Comparison of ENCODE assay signal across 8 cellular contexts in the genomic region with DNA sequence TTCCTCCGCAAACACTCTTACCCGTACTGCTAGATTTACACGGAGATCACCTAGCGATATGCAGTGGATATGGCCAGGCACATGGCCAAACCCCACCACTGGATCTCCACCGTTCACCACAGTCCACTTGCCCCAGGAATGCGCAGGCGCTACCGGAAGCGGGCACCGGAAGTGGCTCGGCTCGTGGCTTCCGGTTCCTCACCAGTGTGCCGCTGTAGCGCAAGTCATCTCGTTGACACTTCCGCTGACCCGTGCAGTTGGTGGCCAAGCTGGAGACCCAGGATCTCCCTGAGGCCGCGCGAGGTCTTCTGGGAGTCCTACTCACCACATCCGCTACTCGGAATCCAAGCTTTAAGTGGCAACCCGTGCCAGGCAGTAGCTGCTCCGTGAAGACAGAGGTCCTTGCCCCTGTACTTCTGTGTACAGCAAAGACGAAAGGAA. TPM values are rescaled to one million over a fixed set of nuclear protein-coding genes. Genes with fewer than 3 reads are reported as not detected.
DNase-seq lines count a peak whose midpoint lies in the region; ATAC-seq and TF ChIP-seq lines count a peak whose summit lies in the region.

No MANE protein-coding gene starts in this region.

- TF ChIP-seq CTCF in H9 (conservative IDR thresholded peaks at IDR 0.05): no peak
- TF ChIP-seq CTCF in endodermal cell (conservative IDR thresholded peaks at IDR 0.05): no peak

- no peak overlapping the region for H2BK20ac ChIP-seq in H9 (ENCODE audit: low read depth, low read length, poor library complexity, severe bottlenecking)

- no peak overlapping the region for H2AK5ac ChIP-seq in H9 (ENCODE audit: insufficient read length, low read length)

- H3K9ac ChIP-seq in H9 (ENCODE audit: extremely low read depth, insufficient read length, low read length): no peak overlapping the region
- H3K9ac ChIP-seq in endodermal cell (ENCODE audit: extremely low read depth, low read length, poor library complexity, severe bottlenecking): no peak overlapping the region

- ATAC-seq in GM19324 (IDR thresholded peaks at IDR 0.05; ENCODE audit: low FRiP score, unreplicated experiment): no peak

- no peak overlapping the region for H3K14ac ChIP-seq in H9 (ENCODE audit: insufficient read depth, low read length)

- no CpG with 5 or more reads among the region's 26 CpGs for WGBS in H9 (ENCODE audit: extremely low coverage, insufficient read length, low lambda C conversion rate)
- 96 to 97% methylated on average over 19 to 26 of the region's 26 CpGs for WGBS in endodermal cell (ENCODE audit: insufficient coverage in 1 of 2, insufficient read length in 1 of 2), 2 experiments

- H3K4me1 ChIP-seq in H9 (ENCODE audit: insufficient read depth, low read length) (no peaks in the 10 kb centered on the region), endodermal cell (ENCODE audit: control insufficient read depth, insufficient read depth, low read length) (no peaks in the 10 kb centered on the region)

- no peak overlapping the region for H3K4me3 ChIP-seq in endodermal cell (ENCODE audit: low read length)

- no peak overlapping the region for H3K4ac ChIP-seq in H9 (ENCODE audit: low read depth, low read length)

- H3K79me1 ChIP-seq in H9 (ENCODE audit: insufficient read depth, low read depth, low read length, poor library complexity, severe bottlenecking): no peaks in the 10 kb centered on the region

- H3K4me3 Mint-ChIP-seq in H9 (no peak overlapping the region; a peak in 1 of 5 replicates), endodermal cell (no peak overlapping the region)

- no peak overlapping the region for H3K4me2 ChIP-seq in H9 (ENCODE audit: insufficient read depth, insufficient read length, low read length)

- no peaks in the 10 kb centered on the region for H4K20me1 ChIP-seq in H9 (ENCODE audit: control insufficient read depth, insufficient read depth, insufficient read length)

- H3K36me3 Mint-ChIP-seq in H9 (ENCODE audit: insufficient read depth in 1 of 3, low read depth in 3 of 3) (peaks cover 0 to 4% (median 3%) of the 10 kb centered on the region in 3 experiments; a peak in 4 of 7 replicates), endodermal cell (ENCODE audit: low read depth) (no peaks in the 10 kb centered on the region)

- H3K9me3 ChIP-seq in H9 (ENCODE audit: control insufficient read depth, low read depth, low read length) (no peaks in the 10 kb centered on the region), endodermal cell (ENCODE audit: control insufficient read depth, low read length) (no peaks in the 10 kb centered on the region)

- H4K91ac ChIP-seq in H9 (ENCODE audit: insufficient read length, low read depth, low read length): no peak overlapping the region

- no peak overlapping the region for H3K18ac ChIP-seq in H9 (ENCODE audit: insufficient read length, low read depth, low read length)

- H3K79me2 ChIP-seq in H9 (ENCODE audit: insufficient read depth, low read length): no peaks in the 10 kb centered on the region

- peak; percentile 19 for DNase-seq in GM19240 (ENCODE audit: insufficient read length, low spot score)
- peak; percentile 3 to 25 for DNase-seq in activated CD8-positive, alpha-beta memory T cell treated with anti-CD3 and anti-CD28 coated beads for 4 hours (ENCODE audit: low read depth in 2 of 2)
- DNase-seq in fibroblast of peridontal ligament (ENCODE audit: extremely low read depth): peak; percentile 27
- peak; percentile 5 to 62 (median 46) for DNase-seq in stimulated activated CD4-positive, alpha-beta T cell treated with anti-CD3 and anti-CD28 coated beads, Interleukin-1b, Interleukin-23, amount 100 ng/mL, for 24 hours (ENCODE audit: low read depth in 4 of 4, low spot score in 1 of 4)
- no peak for DNase-seq in epidermal melanocyte (ENCODE audit: insufficient read length, low spot score)
- no peak for DNase-seq in H9
- DNase-seq in endodermal cell: no peak

- no peaks in the 10 kb centered on the region for H3K27me3 ChIP-seq in H9 (ENCODE audit: insufficient read depth, low read length)
- H3K27me3 ChIP-seq in endodermal cell (ENCODE audit: control insufficient read depth, insufficient read depth, low read length, poor library complexity, severe bottlenecking): no peaks in the 10 kb centered on the region

- H2BK120ac ChIP-seq in H9 (ENCODE audit: low read depth, low read length, poor library complexity, severe bottlenecking): no peak overlapping the region

- H3K27ac Mint-ChIP-seq in H9 (no peak overlapping the region), endodermal cell (no peak overlapping the region)

- H2BK12ac ChIP-seq in H9 (ENCODE audit: insufficient read length, low read depth, low read length): no peak overlapping the region

- H3K27me3 Mint-ChIP-seq in H9 (ENCODE audit: low read depth) (no peaks in the 10 kb centered on the region; the same call in 1 of the 2 replicates), endodermal cell (ENCODE audit: insufficient read depth) (peaks cover 7% of the 10 kb centered on the region)

- no peak overlapping the region for H2BK5ac ChIP-seq in H9 (ENCODE audit: insufficient read length, low read length)

- no peak overlapping the region for H3T11ph ChIP-seq in H9 (ENCODE audit: low read length)

- H3K56ac ChIP-seq in H9 (ENCODE audit: insufficient read length, low read depth, low read length): no peak overlapping the region

- H3K4me1 Mint-ChIP-seq in H9: no peaks in the 10 kb centered on the region
- H3K4me1 Mint-ChIP-seq in endodermal cell: no peaks in the 10 kb centered on the region

- no peak overlapping the region for H4K8ac ChIP-seq in H9 (replicated peaks; ENCODE audit: insufficient read length, low read depth, low read length)

- H3K27ac ChIP-seq in H9 (ENCODE audit: insufficient read length, low read depth, low read length) (no peak overlapping the region), endodermal cell (ENCODE audit: low read depth, low read length) (no peak overlapping the region)

- no peak overlapping the region for H2AFZ ChIP-seq in H9 (ENCODE audit: low read length)

- H3K23me2 ChIP-seq in H9 (ENCODE audit: insufficient read length, low read depth, low read length, poor library complexity, severe bottlenecking): peaks cover 2% of the 10 kb centered on the region

- H3K23ac ChIP-seq in H9 (ENCODE audit: insufficient read length, low read depth, low read length): no peak overlapping the region

- H3K9me3 Mint-ChIP-seq in H9 (peaks cover 0 to 6% of the 10 kb centered on the region in 2 experiments; a peak in 3 of 5 replicates), endodermal cell (no peaks in the 10 kb centered on the region)

- H4K5ac ChIP-seq in H9 (ENCODE audit: insufficient read length, low read depth, low read length): no peak overlapping the region

- peaks cover 8% of the 10 kb centered on the region for H3K36me3 ChIP-seq in endodermal cell (ENCODE audit: control insufficient read depth, insufficient read depth, low read length)

- no peak overlapping the region for H2BK15ac ChIP-seq in H9 (ENCODE audit: low read depth, low read length)

RNA-seq across cellular contexts. Expression of a gene that starts 11.5 kb away (rescaled TPM):
- 3.4 and 3.5 TPM in 2 replicates for total RNA-seq in H9 (2021)
- 1 to 10 TPM; 2.0 to 3.1 TPM for total RNA-seq in endodermal cell
- polyA plus RNA-seq in endodermal cell (2013, experiment 1 of 2): 2.4 TPM
- 2.2 TPM for polyA plus RNA-seq in endodermal cell (2013, experiment 2 of 2)

RNA-seq across cellular contexts. Expression of a gene that starts 11.7 kb away (rescaled TPM):
- 49.3 and 50.4 TPM in 2 replicates for total RNA-seq in H9 (2021)
- 10 to 100 TPM; 54.5 to 61.8 TPM for total RNA-seq in endodermal cell
- polyA plus RNA-seq in endodermal cell (2013, experiment 1 of 2): 47.2 TPM
- polyA plus RNA-seq in endodermal cell (2013, experiment 2 of 2): 44.7 TPM

RNA-seq across cellular contexts. Expression of a gene that starts 30.8 kb away (rescaled TPM):
- 10.8 and 11.1 TPM in 2 replicates for total RNA-seq in H9 (2021)
- 10 to 100 TPM; 11.0 to 13.5 TPM for total RNA-seq in endodermal cell
- 11.5 TPM for polyA plus RNA-seq in endodermal cell (2013, experiment 1 of 2)
- polyA plus RNA-seq in endodermal cell (2013, experiment 2 of 2): 12.8 TPM

RNA-seq across cellular contexts. Expression of a gene that starts 31.0 kb away (rescaled TPM):
- total RNA-seq in H9 (2021): 18.0 and 20.0 TPM in 2 replicates
- total RNA-seq in endodermal cell: 10 to 100 TPM; 19.8 to 24.1 TPM
- 18.7 TPM for polyA plus RNA-seq in endodermal cell (2013, experiment 1 of 2)
- polyA plus RNA-seq in endodermal cell (2013, experiment 2 of 2): 18.5 TPM

Comparison
In these comparisons a context has a peak if more than half of its experiments do, and no peak if none do; other contexts are left out.
1. DNase-seq: peak in GM19240 (single experiment), activated CD8-positive, alpha-beta memory T cell treated with anti-CD3 and anti-CD28 coated beads for 4 hours (2 of 2), fibroblast of peridontal ligament (single experiment) and stimulated activated CD4-positive, alpha-beta T cell treated with anti-CD3 and anti-CD28 coated beads, Interleukin-1b, Interleukin-23, amount 100 ng/mL, for 24 hours (4 of 4); none in epidermal melanocyte (single experiment), H9 (single experiment) and endodermal cell (single experiment).